9 cellular contexts compared by ENCODE assay signal in the genomic region with DNA sequence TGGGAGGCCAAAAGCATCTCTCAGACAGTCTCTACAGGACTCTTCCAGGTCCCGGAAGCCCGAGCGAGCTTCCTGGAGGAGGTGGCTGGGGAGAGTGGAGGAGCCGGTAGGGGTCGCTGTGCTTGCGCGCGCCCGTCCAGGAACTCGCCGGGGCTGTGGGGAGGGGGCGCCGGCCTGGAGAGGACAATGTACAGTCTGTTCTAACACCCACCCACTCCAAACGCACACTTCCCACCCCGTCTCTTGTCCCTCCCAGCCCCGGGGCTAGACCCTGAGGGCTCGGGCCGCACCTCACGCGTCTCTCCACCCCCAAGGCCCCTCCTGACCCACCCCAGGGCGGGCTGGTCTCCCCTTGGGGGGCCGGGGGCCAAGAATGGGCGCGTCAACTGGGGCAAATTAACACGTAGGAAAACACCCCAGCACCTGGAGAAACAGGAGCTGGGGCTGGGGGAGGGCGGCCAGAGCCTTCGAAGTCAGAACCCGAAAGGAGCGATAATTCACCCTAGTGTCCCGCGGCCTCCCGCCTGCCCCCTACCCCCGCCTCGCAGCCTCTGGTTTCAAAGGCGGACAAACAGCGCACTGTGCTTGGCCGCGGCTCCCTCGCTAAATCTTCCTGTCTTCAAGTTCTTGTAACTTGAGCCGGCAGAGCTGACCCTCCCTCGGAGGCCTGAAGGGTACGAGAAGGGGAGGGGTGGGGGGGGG.
DNase-seq lines count a peak whose midpoint lies in the region; FAIRE-seq and TF ChIP-seq lines count a peak whose summit lies in the region.
"Had no signal": no experiment of that assay in that cellular context is flagged by ENCODE, and none has a peak within 500 bp of the region (broad histone marks: within the 10 kb centered on the region; RNA-seq: fewer than 3 reads in every experiment).

No MANE protein-coding gene starts in this region.

- peak overlapping the region; percentile 47 for H2AFZ ChIP-seq in astrocyte (ENCODE audit: low read depth, low read length)

- no peak overlapping the region for H3K4me3 ChIP-seq in astrocyte (ENCODE audit: insufficient read depth, low read depth, low read length)

- no peaks in the 10 kb centered on the region for H3K36me3 Mint-ChIP-seq in astrocyte (ENCODE audit: low read depth, unreplicated experiment)
- H3K36me3 Mint-ChIP-seq: activated naive CD4-positive, alpha-beta T cell treated with anti-CD3 and anti-CD28 coated beads, Interleukin-2, amount 50 U/mL, for 24 hours had no signal

- no peaks in the 10 kb centered on the region for H3K9me3 Mint-ChIP-seq in astrocyte (ENCODE audit: unreplicated experiment)
- H3K9me3 Mint-ChIP-seq: activated naive CD4-positive, alpha-beta T cell treated with anti-CD3 and anti-CD28 coated beads, Interleukin-2, amount 50 U/mL, for 24 hours had no signal

- H3K4me2 ChIP-seq in astrocyte (ENCODE audit: low read length) = peak overlapping the region; percentile 78

- H3K27me3 Mint-ChIP-seq in astrocyte (ENCODE audit: low read depth, unreplicated experiment) = peaks cover 37% of the 10 kb centered on the region

- H3K4me3 Mint-ChIP-seq in astrocyte (ENCODE audit: unreplicated experiment) = no peak overlapping the region
- H3K4me3 Mint-ChIP-seq: activated naive CD4-positive, alpha-beta T cell treated with anti-CD3 and anti-CD28 coated beads, Interleukin-2, amount 50 U/mL, for 24 hours had no signal

- H3K9me3 ChIP-seq in astrocyte (ENCODE audit: insufficient read depth, low read depth, low read length) = no peaks in the 10 kb centered on the region

- no peak for TF ChIP-seq CTCF in astrocyte (IDR thresholded peaks at IDR 0.05; ENCODE audit: insufficient read depth, low read depth, low read length)

- no peak overlapping the region for H3K27ac Mint-ChIP-seq in astrocyte (ENCODE audit: unreplicated experiment)
- H3K27ac Mint-ChIP-seq: activated naive CD4-positive, alpha-beta T cell treated with anti-CD3 and anti-CD28 coated beads, Interleukin-2, amount 50 U/mL, for 24 hours had no signal

- peaks cover 5% of the 10 kb centered on the region for H3K4me1 Mint-ChIP-seq in astrocyte (ENCODE audit: low read depth, unreplicated experiment)

- peak; percentile 35 for DNase-seq in stimulated activated CD4-positive, alpha-beta T cell treated with anti-CD3 and anti-CD28 coated beads, Interleukin-15, amount 100 ng/mL, for 24 hours
- DNase-seq in stimulated activated CD4-positive, alpha-beta T cell treated with anti-CD3 and anti-CD28 coated beads, Interleukin-4, amount 100 ng/mL, for 4 hours = no peak
- DNase-seq in astrocyte (ENCODE audit: low read depth) (peak; percentile 58), left kidney (ENCODE audit: low read depth, low spot score) (peak; percentile 99), urothelium cell line (ENCODE audit: low spot score) (peak; percentile 67), amniotic stem cell (lab: John Stamatoyannopoulos, UW) (no peak), kidney glomerular epithelial cell (lab: John Stamatoyannopoulos, UW) (no peak), pons (ENCODE audit: low spot score) (no peak)

- FAIRE-seq in astrocyte (lab: Jason Lieb, UNC) (no peak), urothelium cell line (lab: Jason Lieb, UNC) (no peak)

- H3K27me3 ChIP-seq in astrocyte (ENCODE audit: insufficient read depth, low read length) = peaks cover 38% of the 10 kb centered on the region

- no peaks in the 10 kb centered on the region for H3K79me2 ChIP-seq in astrocyte (ENCODE audit: insufficient read depth, low read length)

- no peak overlapping the region for H3K9ac ChIP-seq in astrocyte (ENCODE audit: low read length)

- no peak overlapping the region for H3K27ac ChIP-seq in astrocyte (ENCODE audit: low read depth, low read length)

- H3K36me3 ChIP-seq in astrocyte (ENCODE audit: insufficient read depth, low read length) = no peaks in the 10 kb centered on the region

- no peaks in the 10 kb centered on the region for H4K20me1 ChIP-seq in astrocyte (ENCODE audit: insufficient read depth, low read length)

- H3K4me1 ChIP-seq in astrocyte (ENCODE audit: insufficient read depth, low read length) = peaks cover 8% of the 10 kb centered on the region

Comparison
In these comparisons a context has a peak if more than half of its experiments do, and no peak if none do; other contexts are left out.
1. DNase-seq: peak in stimulated activated CD4-positive, alpha-beta T cell treated with anti-CD3 and anti-CD28 coated beads, Interleukin-15, amount 100 ng/mL, for 24 hours (single experiment), astrocyte (single experiment), left kidney (single experiment) and urothelium cell line (single experiment); none in stimulated activated CD4-positive, alpha-beta T cell treated with anti-CD3 and anti-CD28 coated beads, Interleukin-4, amount 100 ng/mL, for 4 hours (0 of 2), amniotic stem cell (single experiment), kidney glomerular epithelial cell (single experiment) and pons (single experiment).